In the genomic region with DNA sequence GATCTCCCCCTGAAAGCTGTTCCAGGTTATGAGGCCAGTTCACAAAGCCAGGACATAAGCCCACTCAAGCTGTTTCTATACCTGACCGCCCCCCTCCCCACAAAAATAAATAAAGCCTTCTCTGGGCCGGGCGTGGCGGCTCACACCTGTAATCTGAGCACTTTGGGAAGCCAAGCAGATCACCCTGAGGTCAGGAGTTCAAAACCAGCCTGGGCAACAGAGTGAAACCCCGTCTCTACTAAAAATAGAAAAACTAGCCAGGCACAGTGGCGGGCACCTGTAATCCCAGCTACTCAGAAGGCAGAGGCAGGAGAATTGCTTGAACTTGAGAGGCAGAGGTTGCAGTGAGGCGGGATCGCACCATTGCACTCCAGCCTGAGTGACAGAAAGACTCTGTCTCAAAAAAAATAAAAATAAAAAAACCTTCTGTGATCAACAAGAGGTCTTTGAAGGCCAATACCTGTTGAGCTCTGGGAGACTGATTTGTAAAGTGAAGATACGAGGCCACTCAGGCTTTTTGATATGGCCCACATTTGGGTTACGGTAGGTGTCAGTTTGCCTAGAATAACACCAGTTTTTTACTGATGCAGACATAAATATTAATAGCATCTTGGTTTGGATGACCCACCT, we compare ENCODE assay signal across 2 cellular contexts.
TF ChIP-seq lines count a peak whose summit lies in the region.

No MANE protein-coding gene starts in this region.

TF ChIP-seq in GM12878, 131 proteins besides CTCF, POLR2A, EP300 and RAD21:
- TF ChIP-seq STAT3 (IDR thresholded peaks at IDR 0.05; ENCODE audit: low read depth, low read length) (no peak), ESRRA (IDR thresholded peaks at IDR 0.05; ENCODE audit: low read length) (no peak), IRF4 (IDR thresholded peaks at IDR 0.05; ENCODE audit: low read depth, low read length) (no peak), SMC3 (IDR thresholded peaks at IDR 0.05; ENCODE audit: borderline replicate concordance, low read length) (no peak), SP1 (IDR thresholded peaks at IDR 0.05; ENCODE audit: low read depth, low read length) (no peak), ZZZ3 (IDR thresholded peaks at IDR 0.05; ENCODE audit: control insufficient read depth, insufficient read length, low read depth) (no peak), NFXL1 (IDR thresholded peaks at IDR 0.05; ENCODE audit: borderline replicate concordance) (no peak), NRF1 (conservative IDR thresholded peaks at IDR 0.05; ENCODE audit: low read depth, low read length) (no peak), SUZ12 (IDR thresholded peaks at IDR 0.05; ENCODE audit: unreplicated experiment) (no peak), POU2F2 (IDR thresholded peaks at IDR 0.05; ENCODE audit: borderline replicate concordance, low read depth, low read length) (no peak), EGR1 (IDR thresholded peaks at IDR 0.05; ENCODE audit: borderline replicate concordance in 1 of 2, low read depth in 2 of 2, low read length in 2 of 2) (no peak), MYC (IDR thresholded peaks at IDR 0.05; ENCODE audit: insufficient read depth, insufficient read length, insufficient replicate concordance, low read length, severe bottlenecking) (no peak)
- TF ChIP-seq, protein P1, sequence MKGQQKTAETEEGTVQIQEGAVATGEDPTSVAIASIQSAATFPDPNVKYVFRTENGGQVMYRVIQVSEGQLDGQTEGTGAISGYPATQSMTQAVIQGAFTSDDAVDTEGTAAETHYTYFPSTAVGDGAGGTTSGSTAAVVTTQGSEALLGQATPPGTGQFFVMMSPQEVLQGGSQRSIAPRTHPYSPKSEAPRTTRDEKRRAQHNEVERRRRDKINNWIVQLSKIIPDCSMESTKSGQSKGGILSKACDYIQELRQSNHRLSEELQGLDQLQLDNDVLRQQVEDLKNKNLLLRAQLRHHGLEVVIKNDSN (IDR thresholded peaks at IDR 0.05; ENCODE audit: borderline replicate concordance, extremely low read length, insufficient read depth, low read depth, low read length), result no peak
- TF ChIP-seq, protein P2, sequence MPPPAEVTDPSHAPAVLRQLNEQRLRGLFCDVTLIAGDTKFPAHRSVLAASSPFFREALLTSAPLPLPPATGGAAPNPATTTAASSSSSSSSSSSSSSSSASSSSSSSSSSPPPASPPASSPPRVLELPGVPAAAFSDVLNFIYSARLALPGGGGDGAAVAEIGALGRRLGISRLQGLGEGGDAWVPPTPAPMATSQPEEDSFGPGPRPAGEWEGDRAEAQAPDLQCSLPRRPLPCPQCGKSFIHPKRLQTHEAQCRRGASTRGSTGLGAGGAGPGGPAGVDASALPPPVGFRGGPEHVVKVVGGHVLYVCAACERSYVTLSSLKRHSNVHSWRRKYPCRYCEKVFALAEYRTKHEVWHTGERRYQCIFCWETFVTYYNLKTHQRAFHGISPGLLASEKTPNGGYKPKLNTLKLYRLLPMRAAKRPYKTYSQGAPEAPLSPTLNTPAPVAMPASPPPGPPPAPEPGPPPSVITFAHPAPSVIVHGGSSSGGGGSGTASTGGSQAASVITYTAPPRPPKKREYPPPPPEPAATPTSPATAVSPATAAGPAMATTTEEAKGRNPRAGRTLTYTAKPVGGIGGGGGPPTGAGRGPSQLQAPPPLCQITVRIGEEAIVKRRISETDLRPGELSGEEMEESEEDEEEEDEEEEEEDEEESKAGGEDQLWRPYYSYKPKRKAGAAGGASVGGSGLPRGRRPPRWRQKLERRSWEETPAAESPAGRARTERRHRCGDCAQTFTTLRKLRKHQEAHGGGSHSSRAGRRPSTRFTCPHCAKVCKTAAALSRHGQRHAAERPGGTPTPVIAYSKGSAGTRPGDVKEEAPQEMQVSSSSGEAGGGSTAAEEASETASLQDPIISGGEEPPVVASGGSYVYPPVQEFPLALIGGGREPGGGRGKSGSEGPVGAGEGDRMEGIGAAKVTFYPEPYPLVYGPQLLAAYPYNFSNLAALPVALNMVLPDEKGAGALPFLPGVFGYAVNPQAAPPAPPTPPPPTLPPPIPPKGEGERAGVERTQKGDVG (CRISPR knock-in tag; IDR thresholded peaks at IDR 0.05), result no peak

TF ChIP-seq in SK-N-SH, 30 proteins besides CTCF, POLR2A, EP300 and RAD21:
- no peak for TF ChIP-seq RXRA (IDR thresholded peaks at IDR 0.05; ENCODE audit: borderline replicate concordance, low read depth)
- no peak for TF ChIP-seq MEF2A (IDR thresholded peaks at IDR 0.05; ENCODE audit: borderline replicate concordance, low read depth)
- TF ChIP-seq MXI1 (IDR thresholded peaks at IDR 0.05; ENCODE audit: low read depth, low read length), result no peak
- TF ChIP-seq RCOR1 (IDR thresholded peaks at IDR 0.05; ENCODE audit: low read length), result no peak
- no peak for TF ChIP-seq TCF12 (IDR thresholded peaks at IDR 0.05)
- no peak for TF ChIP-seq EZH2phosphoT487 (IDR thresholded peaks at IDR 0.05; ENCODE audit: borderline replicate concordance, low read depth)
- TF ChIP-seq CHD2 (IDR thresholded peaks at IDR 0.05; ENCODE audit: low read length, partially characterized antibody), result no peak
- no peak for TF ChIP-seq ELF1 (IDR thresholded peaks at IDR 0.05)
- no peak for TF ChIP-seq TAF1 (IDR thresholded peaks at IDR 0.05; ENCODE audit: borderline replicate concordance, low read depth, low read length)
- TF ChIP-seq, protein P3, sequence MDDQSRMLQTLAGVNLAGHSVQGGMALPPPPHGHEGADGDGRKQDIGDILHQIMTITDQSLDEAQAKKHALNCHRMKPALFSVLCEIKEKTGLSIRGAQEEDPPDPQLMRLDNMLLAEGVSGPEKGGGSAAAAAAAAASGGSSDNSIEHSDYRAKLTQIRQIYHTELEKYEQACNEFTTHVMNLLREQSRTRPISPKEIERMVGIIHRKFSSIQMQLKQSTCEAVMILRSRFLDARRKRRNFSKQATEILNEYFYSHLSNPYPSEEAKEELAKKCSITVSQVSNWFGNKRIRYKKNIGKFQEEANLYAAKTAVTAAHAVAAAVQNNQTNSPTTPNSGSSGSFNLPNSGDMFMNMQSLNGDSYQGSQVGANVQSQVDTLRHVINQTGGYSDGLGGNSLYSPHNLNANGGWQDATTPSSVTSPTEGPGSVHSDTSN (IDR thresholded peaks at IDR 0.05), result no peak
- TF ChIP-seq, protein P4, sequence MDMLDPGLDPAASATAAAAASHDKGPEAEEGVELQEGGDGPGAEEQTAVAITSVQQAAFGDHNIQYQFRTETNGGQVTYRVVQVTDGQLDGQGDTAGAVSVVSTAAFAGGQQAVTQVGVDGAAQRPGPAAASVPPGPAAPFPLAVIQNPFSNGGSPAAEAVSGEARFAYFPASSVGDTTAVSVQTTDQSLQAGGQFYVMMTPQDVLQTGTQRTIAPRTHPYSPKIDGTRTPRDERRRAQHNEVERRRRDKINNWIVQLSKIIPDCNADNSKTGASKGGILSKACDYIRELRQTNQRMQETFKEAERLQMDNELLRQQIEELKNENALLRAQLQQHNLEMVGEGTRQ (IDR thresholded peaks at IDR 0.05; ENCODE audit: borderline replicate concordance, low read depth, low read length), result no peak
- no peak for TF ChIP-seq RFX5 (IDR thresholded peaks at IDR 0.05; ENCODE audit: low read length)
- TF ChIP-seq, protein P5, sequence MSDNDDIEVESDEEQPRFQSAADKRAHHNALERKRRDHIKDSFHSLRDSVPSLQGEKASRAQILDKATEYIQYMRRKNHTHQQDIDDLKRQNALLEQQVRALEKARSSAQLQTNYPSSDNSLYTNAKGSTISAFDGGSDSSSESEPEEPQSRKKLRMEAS (IDR thresholded peaks at IDR 0.05; ENCODE audit: low read depth), result no peak
- TF ChIP-seq NRF1 (IDR thresholded peaks at IDR 0.05; ENCODE audit: low read depth, low read length), result no peak
- no peak for TF ChIP-seq TEAD4 (IDR thresholded peaks at IDR 0.05; ENCODE audit: borderline replicate concordance, insufficient read depth)
- TF ChIP-seq, protein P6, sequence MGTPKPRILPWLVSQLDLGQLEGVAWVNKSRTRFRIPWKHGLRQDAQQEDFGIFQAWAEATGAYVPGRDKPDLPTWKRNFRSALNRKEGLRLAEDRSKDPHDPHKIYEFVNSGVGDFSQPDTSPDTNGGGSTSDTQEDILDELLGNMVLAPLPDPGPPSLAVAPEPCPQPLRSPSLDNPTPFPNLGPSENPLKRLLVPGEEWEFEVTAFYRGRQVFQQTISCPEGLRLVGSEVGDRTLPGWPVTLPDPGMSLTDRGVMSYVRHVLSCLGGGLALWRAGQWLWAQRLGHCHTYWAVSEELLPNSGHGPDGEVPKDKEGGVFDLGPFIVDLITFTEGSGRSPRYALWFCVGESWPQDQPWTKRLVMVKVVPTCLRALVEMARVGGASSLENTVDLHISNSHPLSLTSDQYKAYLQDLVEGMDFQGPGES (IDR thresholded peaks at IDR 0.05; ENCODE audit: low read depth, low read length), result no peak
- TF ChIP-seq POLR2AphosphoS5 (IDR thresholded peaks at IDR 0.05; ENCODE audit: low read depth, low read length), result no peak
- TF ChIP-seq, protein P7, sequence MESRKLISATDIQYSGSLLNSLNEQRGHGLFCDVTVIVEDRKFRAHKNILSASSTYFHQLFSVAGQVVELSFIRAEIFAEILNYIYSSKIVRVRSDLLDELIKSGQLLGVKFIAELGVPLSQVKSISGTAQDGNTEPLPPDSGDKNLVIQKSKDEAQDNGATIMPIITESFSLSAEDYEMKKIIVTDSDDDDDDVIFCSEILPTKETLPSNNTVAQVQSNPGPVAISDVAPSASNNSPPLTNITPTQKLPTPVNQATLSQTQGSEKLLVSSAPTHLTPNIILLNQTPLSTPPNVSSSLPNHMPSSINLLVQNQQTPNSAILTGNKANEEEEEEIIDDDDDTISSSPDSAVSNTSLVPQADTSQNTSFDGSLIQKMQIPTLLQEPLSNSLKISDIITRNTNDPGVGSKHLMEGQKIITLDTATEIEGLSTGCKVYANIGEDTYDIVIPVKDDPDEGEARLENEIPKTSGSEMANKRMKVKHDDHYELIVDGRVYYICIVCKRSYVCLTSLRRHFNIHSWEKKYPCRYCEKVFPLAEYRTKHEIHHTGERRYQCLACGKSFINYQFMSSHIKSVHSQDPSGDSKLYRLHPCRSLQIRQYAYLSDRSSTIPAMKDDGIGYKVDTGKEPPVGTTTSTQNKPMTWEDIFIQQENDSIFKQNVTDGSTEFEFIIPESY (IDR thresholded peaks at IDR 0.05; ENCODE audit: borderline replicate concordance, low read depth), result no peak
- no peak for TF ChIP-seq FOXJ3 (CRISPR knock-in tag; IDR thresholded peaks at IDR 0.05)
